ENCODE assay signal across 1 cellular context in genomic region chr12:50581226-50582184, GRCh38.
TF ChIP-seq lines count a peak whose summit lies in the region.

No MANE protein-coding gene starts in this region.

TF ChIP-seq in GM23338, 12 proteins besides CTCF, POLR2A, EP300 and RAD21 (continued from another document):
- TF ChIP-seq ZNF462 (CRISPR knock-in tag; IDR thresholded peaks at IDR 0.05) (no peak), CREB1 (CRISPR knock-in tag; IDR thresholded peaks at IDR 0.05; ENCODE audit: low read depth) (no peak), EZH2 (IDR thresholded peaks at IDR 0.05; ENCODE audit: low read depth, unreplicated experiment) (no peak)
